In genomic region chr2:174704061-174704460, GRCh38 we compare ENCODE assay signal across 24 cellular contexts.
"Had no signal": no experiment of that assay in that cellular context is flagged by ENCODE, and none has a peak within 500 bp of the region (broad histone marks: within the 10 kb centered on the region; RNA-seq: fewer than 3 reads in every experiment).

No MANE protein-coding gene starts in this region.

- DNase-seq: activated CD4-positive, alpha-beta T cell treated with anti-CD3 and anti-CD28 coated beads, Interleukin-2, amount 10 ng/mL, durations not matched to agents 7 days and 5 days; activated CD4-positive, CD25-positive, alpha-beta regulatory T cell treated with anti-CD3 and anti-CD28 coated beads, Interleukin-2, amount 50 U/mL, for 72 hours; activated CD8-positive, alpha-beta T cell treated with anti-CD3 and anti-CD28 coated beads, Interleukin-2, amount 10 ng/mL, durations not matched to agents 7 days and 5 days; activated gamma-delta T cell treated with Interleukin-2 at 50 U/mL for 16 hours; anterior cingulate cortex; body of pancreas; cortex of kidney; endodermal cell; esophagus squamous epithelium; head of caudate nucleus; hypothalamus; left ventricle myocardium superior; midbrain; pancreas; right cardiac atrium; stimulated activated CD4-positive, alpha-beta T cell treated with anti-CD3 and anti-CD28 coated beads, Interleukin-12 subunit alpha, Interleukin-12 subunit beta, amount 100 ng/mL, for 4 hours; stimulated activated CD4-positive, alpha-beta T cell treated with anti-CD3 and anti-CD28 coated beads, Interleukin-4, amount 100 ng/mL, for 4 hours; stimulated activated naive CD8-positive, alpha-beta T cell treated with anti-CD3 and anti-CD28 coated beads, Interleukin-15, Interleukin-2, amounts not matched to agents 100 U/mL and 50 U/mL, for 24 hours; thyroid gland; upper lobe of right lung; WERI-Rb-1 had no signal

- H3K36me3 ChIP-seq: cardiac muscle cell, esophagus squamous epithelium, gastroesophageal sphincter, pancreas, thyroid gland, upper lobe of right lung, WERI-Rb-1 had no signal

- H3K9me3 ChIP-seq: body of pancreas, esophagus squamous epithelium, gastroesophageal sphincter, pancreas, thyroid gland, upper lobe of right lung had no signal

- H3K4me1 ChIP-seq: body of pancreas, esophagus squamous epithelium, gastroesophageal sphincter, pancreas, thyroid gland, upper lobe of right lung had no signal

- H3K27me3 ChIP-seq: body of pancreas, thyroid gland had no signal

- ATAC-seq: activated CD8-positive, alpha-beta T cell treated with anti-CD3 and anti-CD28 coated beads, Interleukin-2, amount 10 ng/mL, durations not matched to agents 7 days and 5 days; body of pancreas; gastroesophageal sphincter; left ventricle myocardium superior; natural killer cell treated with Interleukin-12 subunit alpha and Interleukin-12 subunit beta and Interleukin-15 and Interleukin-18, amount 100 ng/mL, for 72 hours; pancreas; right cardiac atrium; stimulated activated naive CD8-positive, alpha-beta T cell treated with anti-CD3 and anti-CD28 coated beads, Interleukin-15, Interleukin-2, amounts not matched to agents 100 U/mL and 50 U/mL, for 24 hours had no signal

- H3K27ac ChIP-seq: body of pancreas, cardiac muscle cell, esophagus squamous epithelium, gastroesophageal sphincter, pancreas, thyroid gland, upper lobe of right lung, WERI-Rb-1 had no signal

- H3K4me3 ChIP-seq: body of pancreas, cardiac muscle cell, esophagus squamous epithelium, gastroesophageal sphincter, pancreas, thyroid gland, upper lobe of right lung had no signal
